Comparison of ENCODE assay signal across 11 cellular contexts in the genomic region with DNA sequence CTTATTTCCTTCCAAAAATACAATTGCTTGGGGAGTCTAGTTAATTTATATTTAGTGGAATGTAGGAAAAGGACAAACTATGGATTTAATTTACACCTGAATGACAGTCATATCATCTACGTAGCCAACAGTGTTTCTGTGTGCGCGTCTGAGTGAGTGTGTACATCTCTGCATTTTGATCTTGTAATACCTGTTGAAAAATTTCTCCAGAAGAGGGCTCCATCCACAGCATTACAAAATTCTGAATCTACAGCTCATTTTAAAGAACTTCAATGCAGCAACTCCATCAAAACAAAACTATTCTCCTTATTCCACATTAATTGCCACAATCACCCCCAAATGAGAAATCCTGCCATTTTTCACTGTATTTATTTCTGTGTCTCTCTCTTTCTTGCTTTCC.
DNase-seq lines count a peak whose midpoint lies in the region; ATAC-seq and TF ChIP-seq lines count a peak whose summit lies in the region.
"Had no signal": no experiment of that assay in that cellular context is flagged by ENCODE, and none has a peak within 500 bp of the region (broad histone marks: within the 10 kb centered on the region; RNA-seq: fewer than 3 reads in every experiment).

No MANE protein-coding gene starts in this region.

- peaks cover 14% of the 10 kb centered on the region for H3K27me3 ChIP-seq in ACC112 (ENCODE audit: insufficient read depth, low read length)

- no peak for ATAC-seq in HG03045 (IDR thresholded peaks at IDR 0.05; ENCODE audit: unreplicated experiment)
- ATAC-seq in GM18867 (IDR thresholded peaks at IDR 0.05; ENCODE audit: unreplicated experiment) = no peak
- ATAC-seq: activated T-helper 17 cell treated with anti-CD3 and anti-CD28 coated beads, Interleukin-2, amount 50 U/mL, for 72 hours had no signal

- TF ChIP-seq CTCF in WI38 (IDR thresholded peaks at IDR 0.05; ENCODE audit: low read depth, low read length) = no peak

- peak; percentile 41 for DNase-seq in HCEC 1CT
- DNase-seq in inferior parietal cortex (ENCODE audit: extremely low spot score) = peak; percentile 69
- DNase-seq in activated gamma-delta T cell (lab: John Stamatoyannopoulos, UW) = no peak
- no peak for DNase-seq in activated naive CD4-positive, alpha-beta T cell (lab: John Stamatoyannopoulos, UW)
- DNase-seq: NCI-H345 had no signal

- H3K4me1 ChIP-seq in ACC112 (ENCODE audit: control insufficient read depth, insufficient read depth, low read length, unreplicated experiment) = peaks cover 46% of the 10 kb centered on the region

- no peak overlapping the region for H2AFZ ChIP-seq in ACC112 (ENCODE audit: low read length, unreplicated experiment)

- no peak overlapping the region for H3K4me3 ChIP-seq in ACC112 (ENCODE audit: low read depth, low read length)
- H3K4me3 ChIP-seq in WI38 (ENCODE audit: low read depth, low read length) = peak overlapping the region; percentile 20; the same call in 1 of the 2 replicates
- H3K4me3 ChIP-seq: HAP-1 had no signal

- no peaks in the 10 kb centered on the region for H3K79me2 ChIP-seq in ACC112 (ENCODE audit: control insufficient read depth, insufficient read depth, low read length, unreplicated experiment)

- no peaks in the 10 kb centered on the region for H3K36me3 ChIP-seq in ACC112 (ENCODE audit: insufficient read depth, low read length)
- H3K36me3 ChIP-seq: HAP-1 had no signal

- peak overlapping the region; percentile 75 for H3K27ac ChIP-seq in ACC112 (ENCODE audit: low read depth, low read length)

Comparison
In these comparisons a context has a peak if more than half of its experiments do, and no peak if none do; other contexts are left out.
1. DNase-seq: peak in HCEC 1CT (single experiment) and inferior parietal cortex (single experiment); none in activated gamma-delta T cell (single experiment) and activated naive CD4-positive, alpha-beta T cell (0 of 4).